In the genomic region with DNA sequence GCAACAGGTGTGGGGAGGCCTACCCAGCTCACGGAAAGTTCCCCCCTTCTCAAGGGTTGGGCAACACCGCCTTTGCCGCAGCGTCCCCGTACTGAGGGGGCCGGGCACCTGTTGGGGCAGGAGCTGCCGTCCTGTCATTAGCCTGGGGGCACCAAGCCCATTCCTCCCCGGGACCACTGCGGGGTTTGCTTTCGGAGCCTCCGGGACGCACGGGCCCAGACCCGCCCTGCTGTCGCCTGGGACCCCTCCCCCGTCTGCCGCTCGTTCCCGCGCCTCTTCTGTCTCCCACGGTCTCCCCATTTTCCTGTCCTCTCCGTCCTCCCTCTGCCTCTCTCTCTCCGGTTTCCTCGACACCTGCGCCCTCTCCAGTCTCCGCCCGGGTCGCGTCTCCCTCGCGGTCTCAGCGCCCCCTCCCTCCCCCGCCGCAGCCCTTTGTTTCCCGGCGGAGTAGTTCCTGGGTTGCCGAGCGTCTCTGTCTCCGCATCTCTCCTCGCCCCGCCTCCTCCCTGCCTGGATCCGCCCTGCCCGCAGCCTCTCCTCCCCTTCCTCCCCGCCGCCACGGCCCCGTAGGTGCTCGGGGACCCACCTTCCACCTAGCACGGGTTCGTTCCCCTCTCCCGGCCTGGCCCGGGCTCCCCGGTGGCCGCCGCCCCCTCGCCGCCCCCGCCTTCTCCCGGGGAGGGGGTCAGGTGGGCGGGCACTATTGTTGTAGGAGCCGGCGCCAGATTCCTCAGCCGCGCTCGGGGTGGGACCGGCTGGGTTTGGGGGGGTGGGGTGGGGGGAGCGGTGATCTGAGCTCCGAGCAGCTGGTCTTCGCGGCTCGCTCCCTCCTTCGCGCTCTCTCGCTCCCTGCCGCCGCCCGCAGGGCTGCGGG, we compare ENCODE assay signal across 8 cellular contexts. TPM values are rescaled to one million over a fixed set of nuclear protein-coding genes. Genes with fewer than 3 reads are reported as not detected.
DNase-seq lines count a peak whose midpoint lies in the region; ATAC-seq, FAIRE-seq and TF ChIP-seq lines count a peak whose summit lies in the region.

Gene CACNB3, plus strand, starts transcription at position 540 of the 874 bp plus-strand sequence. CDS start 434 bp downstream, outside the sequence.

- no peak for FAIRE-seq in kidney (lab: Jason Lieb, UNC)

- peak within 1 kb of the TSS; percentile 88 for H2AFZ ChIP-seq in mammary epithelial cell (ENCODE audit: low read depth, low read length)

- H3K4me3 ChIP-seq in mammary epithelial cell (replicated peaks in 1 of 3; ENCODE audit: insufficient read depth in 1 of 3, low read depth in 2 of 3, low read length in 3 of 3): peak within 1 kb of the TSS; percentile 71 to 78 (median 73)
- peak within 1 kb of the TSS; percentile 32 to 62 for H3K4me3 ChIP-seq in kidney (ENCODE audit: low read length in 2 of 2)

- no peaks in the 10 kb centered on the region for H3K9me3 Mint-ChIP-seq in activated B cell treated with CpG ODN at 0.5 μM for 24 hours

- dilution Hi-C loops in mammary epithelial cell (cut with HindIII; ENCODE audit: low sequenced_read_pairs): no loop called here

- peak within 1 kb of the TSS; percentile 99 for H3K4me2 ChIP-seq in mammary epithelial cell (ENCODE audit: insufficient read depth, low read depth, low read length)

- peak within 1 kb of the TSS; percentile 97 for H3K27ac ChIP-seq in 22Rv1
- no peak within 1 kb of the TSS for H3K27ac ChIP-seq in mammary epithelial cell (ENCODE audit: insufficient read depth, low read depth, low read length)
- no peak within 1 kb of the TSS for H3K27ac ChIP-seq in kidney (ENCODE audit: low read depth in 2 of 2, low read length in 2 of 2)

- 5% methylated on average over 25 of the region's 78 CpGs for WGBS in mammary epithelial cell (ENCODE audit: low coverage, missing lambda C conversion rate)

- in situ Hi-C loops in mammary epithelial cell (cut with MboI; ENCODE audit: low sequenced_read_pairs in 2 of 2): no loop called here

- no peak within 1 kb of the TSS for H3K27ac Mint-ChIP-seq in activated B cell treated with CpG ODN at 0.5 μM for 24 hours

- H4K20me1 ChIP-seq in mammary epithelial cell (ENCODE audit: insufficient read depth, low read length): no peaks in the 10 kb centered on the region

- CTCF ChIA-PET in activated B cell treated with CpG ODN at 0.5 μM for 24 hours (lab: Charles Lee) (no interaction called here), mammary epithelial cell (lab: Charles Lee; ENCODE audit: low non-redundant PET) (no interaction called here)

- no TSS peak for BruUV-seq in mammary epithelial cell (replicated peaks; lab: Mats Ljungman, UMichigan)

- H3K9me3 ChIP-seq in mammary epithelial cell (replicated peaks; ENCODE audit: insufficient read depth, low read length) (no peaks in the 10 kb centered on the region), kidney (ENCODE audit: control insufficient read depth in 1 of 2, low read length in 2 of 2) (no peaks in the 10 kb centered on the region)

- H3K4me1 Mint-ChIP-seq in activated B cell treated with CpG ODN at 0.5 μM for 24 hours: peaks cover 38% of the 10 kb centered on the region

- H3K4me1 ChIP-seq in mammary epithelial cell (ENCODE audit: insufficient read depth, low read length) (peaks cover 19% of the 10 kb centered on the region), kidney (ENCODE audit: control insufficient read depth in 1 of 2, insufficient read depth in 1 of 2, low read depth in 1 of 2, low read length in 2 of 2) (peaks cover 0 to 22% of the 10 kb centered on the region in 2 donors)

- TF ChIP-seq CTCF in 22Rv1 (IDR thresholded peaks at IDR 0.05) (no peak), activated B cell treated with CpG ODN at 0.5 μM for 24 hours (IDR thresholded peaks at IDR 0.05) (no peak), mammary epithelial cell (conservative IDR thresholded peaks at IDR 0.05 in 1 of 2, IDR thresholded peaks at IDR 0.05 in 1 of 2; ENCODE audit: extremely low read depth in 1 of 2, insufficient read depth in 1 of 2, low read depth in 1 of 2, low read length in 2 of 2) (no peak), kidney (IDR thresholded peaks at IDR 0.05; ENCODE audit: borderline replicate concordance, extremely low read depth, insufficient read depth) (no peak)

- H3K9ac ChIP-seq in mammary epithelial cell (ENCODE audit: insufficient read depth, low read length): no peak within 1 kb of the TSS
- peak within 1 kb of the TSS in 1 of 2 donors; percentile 26 for H3K9ac ChIP-seq in kidney (ENCODE audit: low read length in 2 of 2)

- DNase-seq in NCI-H1694 treated with DMSO at 0.1 percent for 48 hours (lab: John Stamatoyannopoulos, UW) (peak; percentile 46), activated B cell treated with CpG ODN at 0.5 μM for 24 hours (peak; percentile 67), mammary epithelial cell (peak; percentile 38), kidney (peak; percentile 91)
- DNase-seq in stimulated activated CD4-positive, alpha-beta T cell treated with anti-CD3 and anti-CD28 coated beads, Interleukin-15, amount 100 ng/mL, for 24 hours: peak; percentile 87

- POLR2A ChIA-PET in activated B cell treated with CpG ODN at 0.5 μM for 24 hours (lab: Charles Lee): interaction anchor here (0.6 to 1.2 kb wide), 3 partner anchors 34 to 74 kb away, joined by 3 to 9 read pairs (median 4); partner anchors contain the start of gene DDX23

- peaks cover 3% of the 10 kb centered on the region for H3K79me2 ChIP-seq in mammary epithelial cell (ENCODE audit: insufficient read depth, low read length)

- no peaks in the 10 kb centered on the region for H3K36me3 ChIP-seq in mammary epithelial cell (ENCODE audit: insufficient read depth, low read length)
- H3K36me3 ChIP-seq in kidney (ENCODE audit: control insufficient read depth in 1 of 2, insufficient read depth in 2 of 2, low read length in 2 of 2): no peaks in the 10 kb centered on the region

- H3K27me3 ChIP-seq in mammary epithelial cell (ENCODE audit: insufficient read depth, low read length): no peaks in the 10 kb centered on the region

- ATAC-seq in GM18868 (IDR thresholded peaks at IDR 0.05; ENCODE audit: unreplicated experiment) (peak; percentile 31), activated B cell treated with CpG ODN at 0.5 μM for 24 hours (ENCODE audit: low read depth) (peak; percentile 56), GM21723 (IDR thresholded peaks at IDR 0.05; ENCODE audit: unreplicated experiment) (no peak)

- peaks cover 3% of the 10 kb centered on the region for H3K36me3 Mint-ChIP-seq in activated B cell treated with CpG ODN at 0.5 μM for 24 hours (ENCODE audit: low read depth)

- peaks cover 13% of the 10 kb centered on the region for H3K27me3 Mint-ChIP-seq in activated B cell treated with CpG ODN at 0.5 μM for 24 hours

- peak within 1 kb of the TSS; percentile 87 for H3K4me3 Mint-ChIP-seq in activated B cell treated with CpG ODN at 0.5 μM for 24 hours

- intact Hi-C loops in activated B cell treated with CpG ODN at 0.5 μM for 24 hours (cut with micrococcal nuclease) (loop anchor here (1.0 kb wide), 1 partner anchor 34 kb away; the partner anchor contains the start of gene DDX23), mammary epithelial cell (cut with micrococcal nuclease) (no loop called here), kidney (cut with DNase I) (no loop called here)

RNA-seq across cellular contexts. Expression of gene CACNB3, which starts in this region (rescaled TPM):
- total RNA-seq in activated B cell treated with CpG ODN at 0.5 μM for 24 hours (1.9 and 2.1 TPM in 2 replicates), mammary epithelial cell (10 to 100 TPM in 1 of 2 donors, 1 to 10 TPM in 1; 8.7 to 31.1 TPM), kidney (19.6 TPM)
- polyA plus RNA-seq in mammary epithelial cell (16.7 TPM), kidney (ENCODE audit: insufficient read depth, low read depth, low replicate concordance) (17.9 TPM)
- polyA minus RNA-seq in mammary epithelial cell: 11.6 TPM

Comparison
In these comparisons a context has a peak if more than half of its experiments do, and no peak if none do; other contexts are left out.
1. DNase-seq: peak in every context shown above with its lines; median percentile 91 in kidney; 87 in stimulated activated CD4-positive, alpha-beta T cell treated with anti-CD3 and anti-CD28 coated beads, Interleukin-15, amount 100 ng/mL, for 24 hours; 67 in activated B cell treated with CpG ODN at 0.5 μM for 24 hours; 46 in NCI-H1694 treated with DMSO at 0.1 percent for 48 hours; 38 in mammary epithelial cell.